ENCODE assay signal across 16 cellular contexts in genomic region chr6:111767752-111768430, GRCh38.
A peak's percentile ranks its signal among the peaks of the same experiment; 100 is the strongest.
DNase-seq lines count a peak whose midpoint lies in the region; ATAC-seq and TF ChIP-seq lines count a peak whose summit lies in the region.
"Had no signal": no experiment of that assay in that cellular context is flagged by ENCODE, and none has a peak within 500 bp of the region (broad histone marks: within the 10 kb centered on the region; RNA-seq: fewer than 3 reads in every experiment).

No MANE protein-coding gene starts in this region.

- H3K4me1 Mint-ChIP-seq in CD4-positive, CD25-positive, alpha-beta regulatory T cell: peaks cover 70 to 96% (median 87%) of the 10 kb centered on the region in 4 donors
- H3K4me1 Mint-ChIP-seq in activated T-helper 17 cell treated with anti-CD3 and anti-CD28 coated beads, Interleukin-2, amount 50 U/mL, for 72 hours: peaks cover 87% of the 10 kb centered on the region

- peak in 1 of 3 donors; percentile 65 for DNase-seq in CD4-positive, CD25-positive, alpha-beta regulatory T cell
- DNase-seq in medulla oblongata (ENCODE audit: extremely low spot score) (peak; percentile 74), NOMO-1 treated with DMSO at 0.1 percent for 48 hours (lab: John Stamatoyannopoulos, UW; ENCODE audit: unreplicated experiment) (no peak), ovary (no peak), cerebellar cortex (ENCODE audit: low spot score) (no peak), T-helper 9 cell (no peak)
- DNase-seq: dermis blood vessel endothelial cell, GF-D8, NCI-H1105 treated with DMSO at 0.1 percent for 48 hours, right cardiac atrium, SW 1271, transverse colon, WERI-Rb-1 had no signal

- no peak for TF ChIP-seq EP300 in ovary (IDR thresholded peaks at IDR 0.05)

- 65 to 75% (median 74%) methylated on average over 5 of the region's 5 CpGs for WGBS in ovary, 3 donors

- H3K4me3 ChIP-seq in CD4-positive, CD25-positive, alpha-beta regulatory T cell (ENCODE audit: low read depth, low read length): peak overlapping the region; percentile 57
- H3K4me3 ChIP-seq in HEK293 (ENCODE audit: low read depth, low read length): no peak overlapping the region
- H3K4me3 ChIP-seq in ovary: no peak overlapping the region
- H3K4me3 ChIP-seq: K562, transverse colon had no signal

- H3K9me3 ChIP-seq in CD4-positive, CD25-positive, alpha-beta regulatory T cell (ENCODE audit: control insufficient read depth in 2 of 2, low read length in 2 of 2): no peaks in the 10 kb centered on the region
- H3K9me3 ChIP-seq in HEK293 (ENCODE audit: control insufficient read depth, insufficient read depth, low read depth, low read length): no peaks in the 10 kb centered on the region
- H3K9me3 ChIP-seq in ovary: no peaks in the 10 kb centered on the region
- H3K9me3 ChIP-seq: transverse colon had no signal

- H3K27ac Mint-ChIP-seq in CD4-positive, CD25-positive, alpha-beta regulatory T cell: peak overlapping the region; percentile 99 to 100 (median 100)
- H3K27ac Mint-ChIP-seq in activated T-helper 17 cell treated with anti-CD3 and anti-CD28 coated beads, Interleukin-2, amount 50 U/mL, for 72 hours: peak overlapping the region; percentile 100

- H3K4me1 ChIP-seq in CD4-positive, CD25-positive, alpha-beta regulatory T cell (ENCODE audit: control insufficient read depth, insufficient read depth, low read length, poor library complexity, severe bottlenecking): peaks cover 93% of the 10 kb centered on the region
- H3K4me1 ChIP-seq in HEK293 (ENCODE audit: control insufficient read depth, insufficient read depth, low read length): peaks cover 20% of the 10 kb centered on the region
- peaks cover 8% of the 10 kb centered on the region for H3K4me1 ChIP-seq in ovary (ENCODE audit: insufficient read depth)

- POLR2A ChIA-PET in HEK293 (lab: Yijun Ruan, JAX): interaction anchor here (0.6 kb wide), 1 partner anchor 327 kb away, joined by 4 read pairs; no protein-coding TSS in a partner anchor

- TF ChIP-seq POLR2A in ovary (IDR thresholded peaks at IDR 0.05): no peak

- peak overlapping the region; percentile 49 to 87 (median 78) for H3K4me3 Mint-ChIP-seq in CD4-positive, CD25-positive, alpha-beta regulatory T cell
- peak overlapping the region; percentile 98 for H3K4me3 Mint-ChIP-seq in activated T-helper 17 cell treated with anti-CD3 and anti-CD28 coated beads, Interleukin-2, amount 50 U/mL, for 72 hours

- peaks cover 0 to 5% (median 0%) of the 10 kb centered on the region in 7 donors for H3K9me3 Mint-ChIP-seq in CD4-positive, CD25-positive, alpha-beta regulatory T cell
- peaks cover 4% of the 10 kb centered on the region for H3K9me3 Mint-ChIP-seq in activated T-helper 17 cell treated with anti-CD3 and anti-CD28 coated beads, Interleukin-2, amount 50 U/mL, for 72 hours

- H3K36me3 ChIP-seq in CD4-positive, CD25-positive, alpha-beta regulatory T cell (ENCODE audit: control insufficient read depth, insufficient read depth, low read length): peaks cover 18% of the 10 kb centered on the region
- no peaks in the 10 kb centered on the region for H3K36me3 ChIP-seq in HEK293 (ENCODE audit: control insufficient read depth in 2 of 2, insufficient read depth in 1 of 2, low read length in 2 of 2)
- no peaks in the 10 kb centered on the region for H3K36me3 ChIP-seq in ovary
- H3K36me3 ChIP-seq: transverse colon, WERI-Rb-1 had no signal

- H3K36me3 Mint-ChIP-seq in CD4-positive, CD25-positive, alpha-beta regulatory T cell: peaks cover 30% of the 10 kb centered on the region
- H3K36me3 Mint-ChIP-seq in activated T-helper 17 cell treated with anti-CD3 and anti-CD28 coated beads, Interleukin-2, amount 50 U/mL, for 72 hours (ENCODE audit: low read depth): peaks cover 98% of the 10 kb centered on the region

- CTCF ChIA-PET in HEK293 (lab: Yijun Ruan, JAX): no interaction called here

- no peak for TF ChIP-seq CTCF in HEK293 (tag by site-specific recombination; IDR thresholded peaks at IDR 0.05)
- no peak for TF ChIP-seq CTCF in ovary (IDR thresholded peaks at IDR 0.05)

- H3K27me3 Mint-ChIP-seq in CD4-positive, CD25-positive, alpha-beta regulatory T cell: no peaks in the 10 kb centered on the region
- H3K27me3 Mint-ChIP-seq in activated T-helper 17 cell treated with anti-CD3 and anti-CD28 coated beads, Interleukin-2, amount 50 U/mL, for 72 hours: no peaks in the 10 kb centered on the region

- intact Hi-C loops in ovary (cut with DNase I): no loop called here

- H3K27me3 ChIP-seq in CD4-positive, CD25-positive, alpha-beta regulatory T cell (ENCODE audit: control insufficient read depth, insufficient read depth, low read length): no peaks in the 10 kb centered on the region
- H3K27me3 ChIP-seq in ovary: no peaks in the 10 kb centered on the region
- H3K27me3 ChIP-seq: transverse colon had no signal

- ATAC-seq in CD4-positive, CD25-positive, alpha-beta regulatory T cell (ENCODE audit: low read depth in 2 of 2): peak; percentile 41 to 53
- ATAC-seq in activated T-helper 17 cell treated with anti-CD3 and anti-CD28 coated beads, Interleukin-2, amount 50 U/mL, for 72 hours (replicated peaks): no peak
- ATAC-seq: K562, right cardiac atrium had no signal

- H3K27ac ChIP-seq in CD4-positive, CD25-positive, alpha-beta regulatory T cell (ENCODE audit: insufficient read depth, low read length, poor library complexity, severe bottlenecking): peak overlapping the region; percentile 98
- H3K27ac ChIP-seq in HEK293 (ENCODE audit: extremely low read depth, low read depth, low read length) (no peak overlapping the region), ovary (no peak overlapping the region)
- H3K27ac ChIP-seq: transverse colon, WERI-Rb-1 had no signal

TF ChIP-seq in HEK293, 187 proteins besides CTCF, POLR2A, EP300 and RAD21:
- no peak for TF ChIP-seq ZNF223 (tag by site-specific recombination; IDR thresholded peaks at IDR 0.05)
- TF ChIP-seq ZNF24 (tag by site-specific recombination; IDR thresholded peaks at IDR 0.05): 0 out of 2 replicates have a peak, but pooled peaks have one; percentile 24
